ENCODE assay signal across 8 cellular contexts in the genomic region with DNA sequence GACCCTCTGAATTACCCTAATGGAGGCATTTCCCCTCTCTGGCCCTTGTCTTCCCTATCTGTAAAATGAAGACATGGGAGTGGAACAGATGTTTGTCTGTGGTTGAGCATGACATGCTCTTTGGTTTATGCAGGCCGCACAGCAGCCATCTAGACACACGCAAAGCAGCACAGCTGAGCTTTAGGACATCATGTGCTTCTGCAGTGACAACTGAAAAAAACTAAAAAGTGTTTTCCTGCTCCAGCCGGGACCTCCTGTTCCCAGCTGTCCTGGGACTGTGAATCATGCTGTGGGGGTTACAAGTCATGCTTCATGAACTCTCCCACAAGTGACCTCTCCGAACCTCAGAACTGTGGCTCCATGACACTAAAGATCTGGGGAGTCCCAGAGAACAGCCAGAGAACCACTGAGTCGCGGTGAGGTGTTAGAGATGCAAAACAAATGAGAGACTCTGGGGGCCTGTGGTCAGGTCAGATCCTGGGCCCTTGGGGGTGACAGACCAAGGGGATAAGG. TPM values are rescaled to one million over a fixed set of nuclear protein-coding genes. Genes with fewer than 3 reads are reported as not detected.
DNase-seq lines count a peak whose midpoint lies in the region; ATAC-seq and TF ChIP-seq lines count a peak whose summit lies in the region.

No MANE protein-coding gene starts in this region.

- no peaks in the 10 kb centered on the region for H3K27me3 Mint-ChIP-seq in activated naive CD8-positive, alpha-beta T cell

- H3K36me3 Mint-ChIP-seq in activated naive CD8-positive, alpha-beta T cell: peaks cover 2% of the 10 kb centered on the region

- H3K27ac Mint-ChIP-seq in activated naive CD8-positive, alpha-beta T cell: peak overlapping the region; percentile 70

- TF ChIP-seq CTCF in DND-41 (IDR thresholded peaks at IDR 0.05; ENCODE audit: borderline replicate concordance, extremely low read depth, low read length, poor library complexity, severe bottlenecking) (no peak), thyroid gland (IDR thresholded peaks at IDR 0.05) (no peak)

- DNase-seq in DND-41 (peak; percentile 49), kidney glomerular epithelial cell (lab: John Stamatoyannopoulos, UW) (peak; percentile 36), thyroid gland (peak; percentile 17 to 22), dermis blood vessel endothelial cell (no peak), DMS114 treated with DMSO at 0.1 percent for 48 hours (lab: John Stamatoyannopoulos, UW; ENCODE audit: unreplicated experiment) (no peak)

- no peaks in the 10 kb centered on the region for H3K9me3 Mint-ChIP-seq in activated naive CD8-positive, alpha-beta T cell (ENCODE audit: low read depth)

- peak overlapping the region; percentile 78 for H3K9ac ChIP-seq in DND-41 (ENCODE audit: low read depth, low read length)

- peak overlapping the region; percentile 97 for H3K4me3 Mint-ChIP-seq in activated naive CD8-positive, alpha-beta T cell

- H2AFZ ChIP-seq in DND-41 (ENCODE audit: low read depth, low read length): no peak overlapping the region

- H3K27ac ChIP-seq in DND-41 (ENCODE audit: low read length) (peak overlapping the region; percentile 91), thyroid gland (peak overlapping the region; percentile 82 to 95 (median 88))

- H4K20me1 ChIP-seq in DND-41 (ENCODE audit: insufficient read depth, low read length): no peaks in the 10 kb centered on the region

- no peak for TF ChIP-seq POLR2A in thyroid gland (IDR thresholded peaks at IDR 0.05)

- H3K36me3 ChIP-seq in DND-41 (ENCODE audit: insufficient read depth, low read length) (peaks cover 10% of the 10 kb centered on the region; the same call in 1 of the 2 replicates), thyroid gland (no peaks in the 10 kb centered on the region)

- ATAC-seq in DND-41 (ENCODE audit: insufficient read depth, low read depth) (0 out of 3 replicates have a peak, but pooled peaks have one; percentile 9), GM19467 (IDR thresholded peaks at IDR 0.05; ENCODE audit: unreplicated experiment) (peak; percentile 36), HG03469 (IDR thresholded peaks at IDR 0.05; ENCODE audit: unreplicated experiment) (peak; percentile 45)

- WGBS in thyroid gland, 2 donors: 76 to 79% methylated on average over 6 of the region's 6 CpGs

- H3K79me2 ChIP-seq in DND-41 (ENCODE audit: insufficient read depth, low read length): peaks cover 52% of the 10 kb centered on the region

- intact Hi-C loops in thyroid gland (cut with DNase I): loop anchor here (5.0 kb wide), 1 partner anchor 78 kb away; a partner anchor contains a TSS

- H3K9me3 ChIP-seq in DND-41 (ENCODE audit: insufficient read depth, low read length, severe bottlenecking) (no peaks in the 10 kb centered on the region), thyroid gland (no peaks in the 10 kb centered on the region)

- H3K4me3 ChIP-seq in DND-41 (ENCODE audit: low read depth in 1 of 2, low read length in 2 of 2): peak overlapping the region in 1 of 2 experiments; percentile 75; a peak in 2 of 4 replicates
- H3K4me3 ChIP-seq in thyroid gland (replicated peaks in 1 of 3): peak overlapping the region in 1 of 3 donors; percentile 76

- H3K4me1 ChIP-seq in DND-41 (ENCODE audit: insufficient read depth, low read length): peaks cover 74% of the 10 kb centered on the region
- H3K4me1 ChIP-seq in thyroid gland: peaks cover 26 to 32% of the 10 kb centered on the region in 2 donors

- peaks cover 69% of the 10 kb centered on the region for H3K4me1 Mint-ChIP-seq in activated naive CD8-positive, alpha-beta T cell (ENCODE audit: low read depth)

- H3K27me3 ChIP-seq in DND-41 (ENCODE audit: insufficient read depth, low read length, poor library complexity) (no peaks in the 10 kb centered on the region), thyroid gland (no peaks in the 10 kb centered on the region)

- peak overlapping the region; percentile 81 for H3K4me2 ChIP-seq in DND-41 (ENCODE audit: insufficient read depth, low read length)

RNA-seq across cellular contexts. Expression of a gene that starts 1.7 kb away (rescaled TPM):
- total RNA-seq in thyroid gland: 10 to 100 TPM; 17.8 to 47.3 (median 24.1) TPM
- 3.5 and 4.1 TPM in 2 replicates for total RNA-seq in dermis blood vessel endothelial cell

RNA-seq across cellular contexts. Expression of a gene that starts 21.4 kb away (rescaled TPM):
- 10 to 100 TPM; 65.4 to 78.5 (median 72.8) TPM for total RNA-seq in thyroid gland
- total RNA-seq in dermis blood vessel endothelial cell: 33.7 and 48.0 TPM in 2 replicates

Comparison
In these comparisons a context has a peak if more than half of its experiments do, and no peak if none do; other contexts are left out.
1. DNase-seq: peak in DND-41 (single experiment), kidney glomerular epithelial cell (single experiment) and thyroid gland (2 of 2); none in dermis blood vessel endothelial cell (single experiment) and DMS114 treated with DMSO at 0.1 percent for 48 hours (single experiment).
2. Peak in every context shown above with its lines, with median percentiles within 50 percentile points of each other: ATAC-seq.